In genomic region chr11:14565845-14566244, GRCh38 we compare ENCODE assay signal across 1 cellular context.
TF ChIP-seq lines count a peak whose summit lies in the region.

No MANE protein-coding gene starts in this region.

TF ChIP-seq in HepG2, 621 proteins besides CTCF, POLR2A, EP300 and RAD21:
- TF ChIP-seq RFXANK (CRISPR knock-in tag; IDR thresholded peaks at IDR 0.05): no peak
- TF ChIP-seq MZF1 (CRISPR knock-in tag; IDR thresholded peaks at IDR 0.05; ENCODE audit: borderline replicate concordance): no peak
- TF ChIP-seq GLI4 (CRISPR knock-in tag; IDR thresholded peaks at IDR 0.05; ENCODE audit: borderline replicate concordance): no peak
- no peak for TF ChIP-seq DNMT3B (CRISPR knock-in tag; conservative IDR thresholded peaks at IDR 0.05)
- TF ChIP-seq HNRNPK (IDR thresholded peaks at IDR 0.05; ENCODE audit: low read depth, low read length, poor library complexity, severe bottlenecking): no peak
